21 cellular contexts compared by ENCODE assay signal in the genomic region with DNA sequence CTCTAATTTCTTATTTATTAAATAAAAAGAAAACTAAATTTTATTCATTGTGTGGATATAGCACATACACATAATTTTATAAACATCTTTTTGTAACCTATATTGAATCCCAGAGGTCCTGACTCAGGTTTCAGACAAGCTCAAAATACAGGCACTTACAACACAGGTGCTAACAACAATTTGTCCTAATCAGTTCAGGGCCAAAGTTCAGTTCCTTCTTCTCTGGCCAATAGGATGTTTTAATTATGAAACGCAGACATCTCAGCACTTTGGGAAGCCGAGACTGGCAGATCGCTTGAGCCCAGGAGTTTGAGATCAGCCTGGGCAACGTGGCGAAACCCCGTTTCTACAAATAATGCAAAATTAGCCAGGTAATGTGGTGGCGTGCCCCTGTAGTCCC.
"Had no signal": no experiment of that assay in that cellular context is flagged by ENCODE, and none has a peak within 500 bp of the region (broad histone marks: within the 10 kb centered on the region; RNA-seq: fewer than 3 reads in every experiment).

No MANE protein-coding gene starts in this region.

- H3K27me3 Mint-ChIP-seq: naive thymus-derived CD8-positive, alpha-beta T cell had no signal

- H3K9me3 ChIP-seq: left ventricle myocardium inferior, ovary, suprapubic skin, thyroid gland, upper lobe of left lung, uterus had no signal

- H3K27ac ChIP-seq: dorsolateral prefrontal cortex, ovary, suprapubic skin, thyroid gland, upper lobe of left lung, uterus had no signal

- H3K4me3 ChIP-seq: dorsolateral prefrontal cortex, heart right ventricle, left ventricle myocardium inferior, lung, ovary, suprapubic skin, thyroid gland, upper lobe of left lung, uterus had no signal

- H3K27me3 ChIP-seq: dorsolateral prefrontal cortex, heart right ventricle, ovary, suprapubic skin, thyroid gland, upper lobe of left lung, uterus had no signal

- H3K27ac Mint-ChIP-seq: naive thymus-derived CD8-positive, alpha-beta T cell; stimulated activated effector memory CD8-positive, alpha-beta T cell treated with anti-CD3 and anti-CD28 coated beads, Interleukin-12 subunit alpha, Interleukin-12 subunit beta, amount 100 ng/mL, for 72 hours had no signal

- DNase-seq: cortex of kidney; dorsolateral prefrontal cortex; effector memory CD4-positive, alpha-beta T cell; heart right ventricle; hypothalamus; islet precursor cell; left ventricle myocardium inferior; naive thymus-derived CD8-positive, alpha-beta T cell; nucleus accumbens; ovary; right cardiac atrium; stimulated activated CD4-positive, alpha-beta T cell treated with anti-CD3 and anti-CD28 coated beads, Interleukin-4, amount 100 ng/mL, for 1 hour; stimulated activated CD8-positive, alpha-beta memory T cell treated with anti-CD3 and anti-CD28 coated beads, Interleukin-4, amount 100 ng/mL, for 48 hours; stimulated activated naive CD8-positive, alpha-beta T cell treated with anti-CD3 and anti-CD28 coated beads, Interleukin-15, Interleukin-2, amounts not matched to agents 100 U/mL and 50 U/mL, for 24 hours; thyroid gland; upper lobe of left lung; uterus had no signal

- H3K36me3 ChIP-seq: heart right ventricle, left ventricle myocardium inferior, ovary, suprapubic skin, thyroid gland, upper lobe of left lung, uterus had no signal

- H3K9me3 Mint-ChIP-seq: naive thymus-derived CD8-positive, alpha-beta T cell; stimulated activated effector memory CD8-positive, alpha-beta T cell treated with anti-CD3 and anti-CD28 coated beads, Interleukin-12 subunit alpha, Interleukin-12 subunit beta, amount 100 ng/mL, for 72 hours had no signal

- H3K4me1 ChIP-seq: uterus had no signal

- ATAC-seq: esophagus mucosa; naive thymus-derived CD8-positive, alpha-beta T cell; right cardiac atrium; stimulated activated effector memory CD8-positive, alpha-beta T cell treated with anti-CD3 and anti-CD28 coated beads, Interleukin-12 subunit alpha, Interleukin-12 subunit beta, amount 100 ng/mL, for 72 hours; stimulated activated naive CD8-positive, alpha-beta T cell treated with anti-CD3 and anti-CD28 coated beads, Interleukin-15, Interleukin-2, amounts not matched to agents 100 U/mL and 50 U/mL, for 24 hours had no signal

- H3K36me3 Mint-ChIP-seq: stimulated activated effector memory CD8-positive, alpha-beta T cell treated with anti-CD3 and anti-CD28 coated beads, Interleukin-12 subunit alpha, Interleukin-12 subunit beta, amount 100 ng/mL, for 72 hours had no signal

- H3K4me3 Mint-ChIP-seq: naive thymus-derived CD8-positive, alpha-beta T cell; stimulated activated effector memory CD8-positive, alpha-beta T cell treated with anti-CD3 and anti-CD28 coated beads, Interleukin-12 subunit alpha, Interleukin-12 subunit beta, amount 100 ng/mL, for 72 hours had no signal
